Comparison of ENCODE assay signal across 8 cellular contexts in genomic region chr19:16382775-16383543, GRCh38. TPM values are rescaled to one million over a fixed set of nuclear protein-coding genes. Genes with fewer than 3 reads are reported as not detected.
DNase-seq lines count a peak whose midpoint lies in the region; ATAC-seq and TF ChIP-seq lines count a peak whose summit lies in the region.

No MANE protein-coding gene starts in this region.

- H3K27me3 Mint-ChIP-seq in endothelial cell (ENCODE audit: unreplicated experiment) (peaks cover 5% of the 10 kb centered on the region), mesothelial cell of epicardium (ENCODE audit: low read depth) (no peaks in the 10 kb centered on the region)

- H3K9me3 ChIP-seq in GM23248 (ENCODE audit: low read depth), result no peaks in the 10 kb centered on the region

- H3K4me2 ChIP-seq in GM23248 (ENCODE audit: unreplicated experiment), result peak overlapping the region; percentile 63

- H3K4me1 ChIP-seq in GM23248 (ENCODE audit: insufficient read depth), result peaks cover 16% of the 10 kb centered on the region

- H3K36me3 Mint-ChIP-seq in endothelial cell (ENCODE audit: low read depth, unreplicated experiment) (peaks cover 25% of the 10 kb centered on the region), mesothelial cell of epicardium (peaks cover 16% of the 10 kb centered on the region)

- H3K4me3 ChIP-seq in AG09309 (ENCODE audit: control insufficient read depth, low read depth, low read length) (no peak overlapping the region), GM23248 (peak overlapping the region; percentile 24; the same call in 1 of the 2 replicates)

- 10 to 12% methylated on average over 16 to 17 of the region's 17 CpGs for WGBS in GM23248 (ENCODE audit: low coverage in 1 of 2, low lambda C conversion rate in 2 of 2, missing lambda C conversion rate in 2 of 2), 2 experiments

- DNase-seq in AG09309 (ENCODE audit: low read depth), result peak; percentile 66
- DNase-seq in GM23248, result peak; percentile 93
- peak; percentile 62 for DNase-seq in NOMO-1 treated with DMSO at 0.1 percent for 48 hours (lab: John Stamatoyannopoulos, UW; ENCODE audit: unreplicated experiment)
- DNase-seq in activated CD8-positive, alpha-beta memory T cell treated with anti-CD3 and anti-CD28 coated beads, Interleukin-2, amount 50 U/mL, for 24 hours (ENCODE audit: extremely low read depth), result peak; percentile 51
- DNase-seq in endothelial cell (ENCODE audit: low spot score), result peak; percentile 85
- peak; percentile 52 to 81 for DNase-seq in mesothelial cell of epicardium (ENCODE audit: low spot score in 2 of 2, unreplicated experiment in 2 of 2)
- DNase-seq in stimulated activated CD8-positive, alpha-beta memory T cell treated with anti-CD3 and anti-CD28 coated beads, Interleukin-12 subunit alpha, Interleukin-12 subunit beta, amount 100 ng/mL, for 4 hours (ENCODE audit: low read depth), result peak; percentile 57

- H3K9me2 ChIP-seq in GM23248 (ENCODE audit: insufficient read depth), result no peaks in the 10 kb centered on the region

- H3K4me3 Mint-ChIP-seq in endothelial cell (ENCODE audit: unreplicated experiment) (no peak overlapping the region), mesothelial cell of epicardium (no peak overlapping the region)

- TF ChIP-seq CTCF in AG09309 (IDR thresholded peaks at IDR 0.05; ENCODE audit: control insufficient read depth, insufficient read depth, low read depth, low read length, missing control alignments), result peak; percentile 91
- TF ChIP-seq CTCF in endothelial cell (IDR thresholded peaks at IDR 0.05; ENCODE audit: unreplicated experiment), result peak; percentile 54
- peak; percentile 67 for TF ChIP-seq CTCF in mesothelial cell of epicardium (IDR thresholded peaks at IDR 0.05; ENCODE audit: unreplicated experiment)

- H3K9me3 Mint-ChIP-seq in endothelial cell (ENCODE audit: unreplicated experiment) (no peaks in the 10 kb centered on the region), mesothelial cell of epicardium (no peaks in the 10 kb centered on the region)

- peak overlapping the region; percentile 85 for H3K27ac ChIP-seq in GM23248

- ATAC-seq in HG02588 (IDR thresholded peaks at IDR 0.05; ENCODE audit: unreplicated experiment), result no peak

- H4K20me1 ChIP-seq in GM23248 (ENCODE audit: insufficient read depth), result no peaks in the 10 kb centered on the region

- H3K27ac Mint-ChIP-seq in endothelial cell (ENCODE audit: unreplicated experiment), result no peak overlapping the region
- H3K27ac Mint-ChIP-seq in mesothelial cell of epicardium, result no peak overlapping the region

- H3K36me3 ChIP-seq in GM23248 (ENCODE audit: low read depth), result no peaks in the 10 kb centered on the region

- no peaks in the 10 kb centered on the region for H3K27me3 ChIP-seq in GM23248 (replicated peaks; ENCODE audit: insufficient read depth)

- in situ Hi-C loops in GM23248 (cut with MboI), result loop anchor here (25.0 kb wide), 1 partner anchor 746 kb away; the partner anchor contains the start of gene CYP4F3

- no peaks in the 10 kb centered on the region for H3K79me2 ChIP-seq in GM23248 (ENCODE audit: insufficient read depth)

- H2AFZ ChIP-seq in GM23248, result peak overlapping the region; percentile 58

- H3F3A ChIP-seq in GM23248 (ENCODE audit: insufficient read depth), result peaks cover 12% of the 10 kb centered on the region; the same call in 1 of the 2 replicates

- H3K4me1 Mint-ChIP-seq in endothelial cell (ENCODE audit: unreplicated experiment) (no peaks in the 10 kb centered on the region), mesothelial cell of epicardium (no peaks in the 10 kb centered on the region)

- peak overlapping the region; percentile 67 for H3K9ac ChIP-seq in GM23248

RNA-seq across cellular contexts. Expression of gene KLF2, which starts 58.3 kb away (rescaled TPM):
- 3.3 and 11.3 TPM in 2 replicates for total RNA-seq in GM23248 (2014; rRNA removed; shearing (Covaris generic))
- 7.8 and 10.8 TPM in 2 replicates for polyA plus RNA-seq in GM23248 (2016; fragmentation: Nextera tagmentation; extraction: Ambion mirVana)
- total RNA-seq in endothelial cell (ENCODE audit: unreplicated experiment) (48.9 TPM), mesothelial cell of epicardium (10.9 to 12.8 TPM (median 12.3 TPM) in 3 replicates)
